ENCODE assay signal across 24 cellular contexts in the genomic region with DNA sequence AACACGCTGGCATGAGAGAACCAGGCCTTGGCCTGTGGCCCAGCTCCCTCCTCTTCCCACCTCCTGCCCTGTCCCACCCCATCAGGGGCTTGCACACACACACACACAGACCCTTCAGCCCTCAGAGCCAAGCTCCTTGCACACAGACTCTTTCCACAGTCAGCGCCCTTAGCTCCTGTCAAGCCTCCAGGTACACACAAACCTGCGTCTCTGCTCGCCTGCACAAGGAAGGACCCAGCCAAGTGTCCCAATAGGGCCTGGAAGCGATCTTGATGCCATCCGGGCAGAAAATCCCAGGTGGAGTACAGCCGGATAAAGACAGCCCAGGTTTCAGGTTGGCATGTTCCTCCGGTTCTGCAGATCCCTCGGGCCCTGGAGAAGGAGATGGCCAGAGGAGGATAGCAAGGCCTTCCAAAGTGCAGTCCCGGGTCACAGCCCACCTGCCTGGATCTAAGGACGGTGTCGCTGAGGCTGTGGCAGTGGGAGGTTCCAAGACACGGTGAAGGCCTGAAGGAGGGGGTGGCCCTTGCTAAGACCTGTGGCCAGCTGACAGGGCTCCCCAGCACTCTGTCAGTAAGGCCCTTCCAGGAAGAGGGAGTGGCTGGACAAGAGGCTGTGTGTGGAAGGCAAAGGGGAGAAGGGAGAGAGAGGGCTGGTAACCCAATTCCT. TPM values are rescaled to one million over a fixed set of nuclear protein-coding genes. Genes with fewer than 3 reads are reported as not detected.
"Had no signal": no experiment of that assay in that cellular context is flagged by ENCODE, and none has a peak within 500 bp of the region (broad histone marks: within the 10 kb centered on the region; RNA-seq: fewer than 3 reads in every experiment).

No MANE protein-coding gene starts in this region.

- H3K27me3 ChIP-seq: MG63, Peyer's patch had no signal

- H3K4me3 Mint-ChIP-seq: activated CD8-positive, alpha-beta T cell treated with anti-CD3 and anti-CD28 coated beads for 36 hours; activated naive CD4-positive, alpha-beta T cell treated with anti-CD3 and anti-CD28 coated beads, Interleukin-2, amount 10 ng/mL, durations not matched to agents 7 days and 5 days; activated naive CD8-positive, alpha-beta T cell treated with anti-CD3 and anti-CD28 coated beads for 36 hours; activated T-cell treated with anti-CD3 and anti-CD28 coated beads, Interleukin-2, amount 50 U/mL, for 72 hours had no signal

- DNase-seq: activated CD4-positive, alpha-beta T cell treated with anti-CD3 and anti-CD28 coated beads for 4 hours; activated CD8-positive, alpha-beta memory T cell treated with anti-CD3 and anti-CD28 coated beads, Interleukin-2, amount 50 U/mL, for 4 hours; activated CD8-positive, alpha-beta T cell treated with anti-CD3 and anti-CD28 coated beads for 36 hours; activated gamma-delta T cell treated with Interleukin-2 at 50 U/mL for 16 hours; activated naive CD4-positive, alpha-beta T cell treated with anti-CD3 and anti-CD28 coated beads, Interleukin-2, amount 10 ng/mL, durations not matched to agents 7 days and 5 days; activated naive CD8-positive, alpha-beta T cell treated with anti-CD3 and anti-CD28 coated beads for 36 hours; activated T-cell treated with anti-CD3 and anti-CD28 coated beads, Interleukin-2, amount 50 U/mL, for 72 hours; MG63; NCI-H1105; NCI-H1436; NCI-H1694 treated with DMSO at 0.1 percent for 48 hours; NCI-H2029 treated with DMSO at 0.1 percent for 48 hours; NCI-H345; NCI-H510A treated with DMSO at 0.1 percent for 48 hours; Peyer's patch; Right ventricle myocardium superior; SJCRH30; SK-N-SH had no signal

- H3K4me1 Mint-ChIP-seq: activated naive CD4-positive, alpha-beta T cell treated with anti-CD3 and anti-CD28 coated beads, Interleukin-2, amount 10 ng/mL, durations not matched to agents 7 days and 5 days; activated naive CD8-positive, alpha-beta T cell treated with anti-CD3 and anti-CD28 coated beads for 36 hours had no signal

- ATAC-seq: activated CD4-positive, CD25-positive, alpha-beta regulatory T cell treated with anti-CD3 and anti-CD28 coated beads, Interleukin-2, amount 50 U/mL, for 24 hours; activated CD8-positive, alpha-beta T cell treated with anti-CD3 and anti-CD28 coated beads for 36 hours; activated T-cell treated with anti-CD3 and anti-CD28 coated beads, Interleukin-2, amount 50 U/mL, for 72 hours had no signal

- H3K27me3 Mint-ChIP-seq: activated CD8-positive, alpha-beta T cell treated with anti-CD3 and anti-CD28 coated beads for 36 hours had no signal

- H3K27ac ChIP-seq: KMS-11, Peyer's patch, RWPE1, SJCRH30 had no signal

- H3K36me3 Mint-ChIP-seq: activated naive CD4-positive, alpha-beta T cell treated with anti-CD3 and anti-CD28 coated beads, Interleukin-2, amount 10 ng/mL, durations not matched to agents 7 days and 5 days; activated naive CD8-positive, alpha-beta T cell treated with anti-CD3 and anti-CD28 coated beads for 36 hours; IgD-negative memory B cell had no signal

- H3K4me3 ChIP-seq: MG63, Peyer's patch, SJCRH30 had no signal

- H3K9me3 ChIP-seq: MG63, Peyer's patch, SJCRH30, SK-N-SH had no signal

- H3K9me3 Mint-ChIP-seq: activated CD8-positive, alpha-beta T cell treated with anti-CD3 and anti-CD28 coated beads for 36 hours; activated naive CD4-positive, alpha-beta T cell treated with anti-CD3 and anti-CD28 coated beads, Interleukin-2, amount 10 ng/mL, durations not matched to agents 7 days and 5 days; activated naive CD8-positive, alpha-beta T cell treated with anti-CD3 and anti-CD28 coated beads for 36 hours; activated T-cell treated with anti-CD3 and anti-CD28 coated beads, Interleukin-2, amount 50 U/mL, for 72 hours; activated T-helper 2 cell treated with anti-CD3 and anti-CD28 coated beads, Interferon-gamma antibody, Interleukin-2, Interleukin-4, amounts not matched to agents 10 μg/mL and 5 μg/mL and 100 μg/mL, durations not matched to agents 14 hours and 24 hours and 36 hours; IgD-negative memory B cell had no signal

- H3K4me1 ChIP-seq: Peyer's patch had no signal

- H3K27ac Mint-ChIP-seq: activated CD8-positive, alpha-beta T cell treated with anti-CD3 and anti-CD28 coated beads for 36 hours; activated naive CD4-positive, alpha-beta T cell treated with anti-CD3 and anti-CD28 coated beads, Interleukin-2, amount 10 ng/mL, durations not matched to agents 7 days and 5 days; activated naive CD8-positive, alpha-beta T cell treated with anti-CD3 and anti-CD28 coated beads for 36 hours; activated T-cell treated with anti-CD3 and anti-CD28 coated beads, Interleukin-2, amount 50 U/mL, for 72 hours; activated T-helper 2 cell treated with anti-CD3 and anti-CD28 coated beads, Interferon-gamma antibody, Interleukin-2, Interleukin-4, amounts not matched to agents 10 μg/mL and 5 μg/mL and 100 μg/mL, durations not matched to agents 14 hours and 24 hours and 36 hours; IgD-negative memory B cell had no signal

- H3K36me3 ChIP-seq: MG63, Peyer's patch, SJCRH30 had no signal

RNA-seq across cellular contexts. Expression of a gene that starts 46.6 kb away (rescaled TPM):
- total RNA-seq: activated CD8-positive, alpha-beta T cell treated with anti-CD3 and anti-CD28 coated beads for 36 hours; activated naive CD8-positive, alpha-beta T cell treated with anti-CD3 and anti-CD28 coated beads for 36 hours; activated T-cell treated with anti-CD3 and anti-CD28 coated beads, Interleukin-2, amount 50 U/mL, for 72 hours; activated T-helper 2 cell treated with anti-CD3 and anti-CD28 coated beads, Interferon-gamma antibody, Interleukin-2, Interleukin-4, amounts not matched to agents 10 μg/mL and 5 μg/mL and 100 μg/mL, durations not matched to agents 14 hours and 24 hours and 36 hours; Peyer's patch; Right ventricle myocardium superior; SJCRH30; T-helper 1 cell treated with Interleukin-12 subunit alpha and Interleukin-12 subunit beta and Interleukin-4 antibody, amounts not matched to agents 30 ng/mL and 1 ng/mL, for 36 hours had no signal
